ENCODE assay signal across 9 cellular contexts in genomic region chr7:100612730-100613446, GRCh38. TPM values are rescaled to one million over a fixed set of nuclear protein-coding genes. Genes with fewer than 3 reads are reported as not detected.
DNase-seq lines count a peak whose midpoint lies in the region; ATAC-seq, FAIRE-seq and TF ChIP-seq lines count a peak whose summit lies in the region.
"Had no signal": no experiment of that assay in that cellular context is flagged by ENCODE, and none has a peak within 500 bp of the region (broad histone marks: within the 10 kb centered on the region; RNA-seq: fewer than 3 reads in every experiment).

No MANE protein-coding gene starts in this region.

- peak overlapping the region; percentile 61 for H3K4me2 ChIP-seq in endothelial cell of umbilical vein (ENCODE audit: insufficient read depth, low read length)

- CTCF ChIA-PET in endothelial cell of umbilical vein (lab: Charles Lee) = interaction anchor here (0.6 to 3.6 kb wide), 23 partner anchors 9 to 240 kb away, joined by 3 to 21 read pairs (median 4); partner anchors contain the start of genes EPO, FBXO24, GNB2 and LRCH4

- no peaks in the 10 kb centered on the region for H4K20me1 ChIP-seq in endothelial cell of umbilical vein (replicated peaks; ENCODE audit: control insufficient read depth, extremely low read depth, insufficient read depth, low read length)

- no peaks in the 10 kb centered on the region for H3K79me2 ChIP-seq in endothelial cell of umbilical vein (ENCODE audit: control insufficient read depth, insufficient read depth, low read length)

- peaks cover 14% of the 10 kb centered on the region for H3K27me3 Mint-ChIP-seq in nephron progenitor cell (ENCODE audit: low read depth, poor library complexity)

- peak overlapping the region; percentile 72 for H3K4me3 ChIP-seq in SJCRH30
- H3K4me3 ChIP-seq in endothelial cell of umbilical vein (replicated peaks in 1 of 3; ENCODE audit: insufficient read depth in 1 of 3, low read depth in 1 of 3, low read length in 3 of 3) = peak overlapping the region; percentile 18 to 57 (median 56)

- peak overlapping the region; percentile 81 for H2AFZ ChIP-seq in endothelial cell of umbilical vein (ENCODE audit: low read depth, low read length)

- dilution Hi-C loops in endothelial cell of umbilical vein (cut with MboI; ENCODE audit: extremely low pct_ligation_motif_present, low sequenced_read_pairs) = no loop called here

- no peaks in the 10 kb centered on the region for H3K9me1 ChIP-seq in endothelial cell of umbilical vein (replicated peaks; ENCODE audit: control insufficient read depth, extremely low read depth, insufficient read depth, low read length)

- H3K27ac ChIP-seq in SJCRH30 (peak overlapping the region; percentile 52), endothelial cell of umbilical vein (ENCODE audit: insufficient read depth, low read depth, low read length) (no peak overlapping the region)

- H3K27ac Mint-ChIP-seq in nephron progenitor cell = no peak overlapping the region

- POLR2A ChIA-PET in endothelial cell of umbilical vein (lab: Charles Lee) = interaction anchor here (0.8 to 2.0 kb wide), 4 partner anchors 28 to 262 kb away, joined by 3 to 28 read pairs (median 6); partner anchors contain the start of genes FBXO24, LRCH4, POP7 and SRRT

- H3K9me3 ChIP-seq in SJCRH30 (replicated peaks) (no peaks in the 10 kb centered on the region), endothelial cell of umbilical vein (replicated peaks; ENCODE audit: control insufficient read depth, insufficient read depth, low read length) (no peaks in the 10 kb centered on the region)

- intact Hi-C loops in Right ventricle myocardium inferior (cut with DNase I) (loop anchor here (1.0 to 10.0 kb wide), 4 partner anchors 26 to 242 kb away; partner anchors contain the start of genes FBXO24, GIGYF1, GNB2 and LRCH4), cardiac septum (cut with DNase I) (loop anchor here (1.0 to 2.0 kb wide), 2 partner anchors 27 to 60 kb away; partner anchors contain the start of genes FBXO24, GNB2 and LRCH4), endothelial cell of umbilical vein (cut with micrococcal nuclease) (loop anchor here (1.0 to 2.0 kb wide), 5 partner anchors 9 to 74 kb away; partner anchors contain the start of genes AGFG2, FBXO24, GNB2 and LRCH4)

- H3K36me3 ChIP-seq in SJCRH30 (no peaks in the 10 kb centered on the region), endothelial cell of umbilical vein (ENCODE audit: control insufficient read depth in 2 of 2, extremely low read depth in 1 of 2, insufficient read depth in 2 of 2, low read length in 2 of 2) (no peaks in the 10 kb centered on the region)

- H3K27me3 ChIP-seq in SJCRH30 = no peaks in the 10 kb centered on the region
- no peaks in the 10 kb centered on the region for H3K27me3 ChIP-seq in endothelial cell of umbilical vein (ENCODE audit: control insufficient read depth in 2 of 2, insufficient read depth in 2 of 2, low read length in 2 of 2)

- no peak for FAIRE-seq in endothelial cell of umbilical vein (lab: Jason Lieb, UNC)

- peaks cover 24% of the 10 kb centered on the region for H3K36me3 Mint-ChIP-seq in nephron progenitor cell (ENCODE audit: low read depth)

- TSS peak; percentile 45 for BruUV-seq in endothelial cell of umbilical vein (replicated peaks; lab: Mats Ljungman, UMichigan)

- no peaks in the 10 kb centered on the region for H3K9me3 Mint-ChIP-seq in nephron progenitor cell

- H3K9ac ChIP-seq in endothelial cell of umbilical vein (replicated peaks; ENCODE audit: extremely low read depth, insufficient read depth, low read length) = peak overlapping the region; percentile 65

- H3K4me3 Mint-ChIP-seq in nephron progenitor cell = peak overlapping the region; percentile 98

- ATAC-seq in Right ventricle myocardium inferior (peak; percentile 2), GM21529 (IDR thresholded peaks at IDR 0.05; ENCODE audit: unreplicated experiment) (no peak)

- peaks cover 13% of the 10 kb centered on the region for H3K4me1 Mint-ChIP-seq in nephron progenitor cell

- no peak for TF ChIP-seq POLR2A in endothelial cell of umbilical vein (IDR thresholded peaks at IDR 0.05; ENCODE audit: low read depth, low read length)

- DNase-seq in Right ventricle myocardium inferior (ENCODE audit: missing footprints) (peak; percentile 71), cardiac septum (ENCODE audit: low spot score) (no peak), SJCRH30 (peak; percentile 47 to 49), endothelial cell of umbilical vein (ENCODE audit: low read depth, low spot score) (no peak), nephron progenitor cell (peak; percentile 38), SKM-1 treated with dmso at 0.1 percent for 144 hours (lab: John Stamatoyannopoulos, UW; ENCODE audit: unreplicated experiment) (no peak), cortex of kidney (lab: John Stamatoyannopoulos, UW) (no peak)

- TF ChIP-seq CTCF in endothelial cell of umbilical vein (IDR thresholded peaks at IDR 0.05; ENCODE audit: extremely low read depth in 1 of 2, insufficient read depth in 1 of 2, low read depth in 1 of 2, low read length in 2 of 2) (peak in 1 of 2 donors; percentile 20), nephron progenitor cell (IDR thresholded peaks at IDR 0.05) (no peak)

- H3K4me1 ChIP-seq in SJCRH30 (0 out of 2 replicates have a peak, but pooled peaks cover 3% of the 10 kb centered on the region), endothelial cell of umbilical vein (ENCODE audit: control insufficient read depth, extremely low read depth, insufficient read depth, low read length) (peaks cover 9% of the 10 kb centered on the region)

TF ChIP-seq in endothelial cell of umbilical vein, 7 proteins besides CTCF, POLR2A, EP300 and RAD21 (continues in another document):
- no peak for TF ChIP-seq FOS (IDR thresholded peaks at IDR 0.05; ENCODE audit: borderline replicate concordance, insufficient read depth, low read length)
- no peak for TF ChIP-seq MYC (IDR thresholded peaks at IDR 0.05; ENCODE audit: low read depth, low read length)

RNA-seq across cellular contexts. Expression of gene MOSPD3, which starts 0.5 kb away (rescaled TPM):
- 9.3 TPM for total RNA-seq in Right ventricle myocardium inferior
- 9.2 TPM for total RNA-seq in cardiac septum
- 13.8 and 13.9 TPM in 2 replicates for total RNA-seq in SJCRH30 (2014; rRNA removed; shearing (Covaris generic))
- 24.2 and 24.4 TPM in 2 replicates for total RNA-seq in endothelial cell of umbilical vein
- 40.7 and 53.5 TPM in 2 replicates for polyA plus RNA-seq in endothelial cell of umbilical vein
- 17.8 and 18.0 TPM in 2 replicates for polyA plus RNA-seq in endothelial cell of umbilical vein (2011; cell fraction: cytosol; rRNA removed)
- 20.5 and 24.6 TPM in 2 replicates for polyA plus RNA-seq in endothelial cell of umbilical vein (2011; cell fraction: nucleus; rRNA removed)
- 23.3 and 25.8 TPM in 2 replicates for polyA plus RNA-seq in endothelial cell of umbilical vein (2012)
- polyA minus RNA-seq in endothelial cell of umbilical vein = 14.1 and 17.7 TPM in 2 replicates
- polyA minus RNA-seq in endothelial cell of umbilical vein (2011; cell fraction: cytosol; rRNA and poly(A)+ RNA removed) = 4.1 TPM
- 2.4 and 3.6 TPM in 2 replicates for polyA minus RNA-seq in endothelial cell of umbilical vein (2011; cell fraction: nucleus; rRNA and poly(A)+ RNA removed)

RNA-seq across cellular contexts. Expression of gene PCOLCE, which starts 10.7 kb away (rescaled TPM):
- 56.0 TPM for total RNA-seq in Right ventricle myocardium inferior
- 39.5 TPM for total RNA-seq in cardiac septum
- total RNA-seq in SJCRH30 (2014; rRNA removed; shearing (Covaris generic)) = 41.2 and 43.4 TPM in 2 replicates
- 4.3 and 4.7 TPM in 2 replicates for total RNA-seq in endothelial cell of umbilical vein
- 1.2 and 2.5 TPM in 2 replicates for polyA plus RNA-seq in endothelial cell of umbilical vein
- 0.67 and 0.87 TPM in 2 replicates for polyA plus RNA-seq in endothelial cell of umbilical vein (2011; cell fraction: cytosol; rRNA removed)
- polyA plus RNA-seq in endothelial cell of umbilical vein (2011; cell fraction: nucleus; rRNA removed) = 4.4 and 6.5 TPM in 2 replicates
- 4.3 and 5.3 TPM in 2 replicates for polyA plus RNA-seq in endothelial cell of umbilical vein (2012)
- 0.28 TPM in 1 of 2 replicates, not detected in the other for polyA minus RNA-seq in endothelial cell of umbilical vein
- not detected for polyA minus RNA-seq in endothelial cell of umbilical vein (2011; cell fraction: cytosol; rRNA and poly(A)+ RNA removed)
- polyA minus RNA-seq in endothelial cell of umbilical vein (2011; cell fraction: nucleus; rRNA and poly(A)+ RNA removed) = 0.77 and 1.1 TPM in 2 replicates

RNA-seq across cellular contexts. Expression of gene FBXO24, which starts 26.8 kb away (rescaled TPM):
- total RNA-seq in Right ventricle myocardium inferior (0.41 TPM), cardiac septum (0.40 TPM), endothelial cell of umbilical vein (0.35 and 0.38 TPM in 2 replicates)
- 0.10 TPM in 1 of 2 replicates, not detected in the other for total RNA-seq in SJCRH30 (2014; rRNA removed; shearing (Covaris generic))
- 0.16 and 0.37 TPM in 2 replicates for polyA plus RNA-seq in endothelial cell of umbilical vein
- 0.23 and 0.27 TPM in 2 replicates for polyA plus RNA-seq in endothelial cell of umbilical vein (2011; cell fraction: cytosol; rRNA removed)
- 0.97 and 1.0 TPM in 2 replicates for polyA plus RNA-seq in endothelial cell of umbilical vein (2011; cell fraction: nucleus; rRNA removed)
- 0.11 and 0.30 TPM in 2 replicates for polyA plus RNA-seq in endothelial cell of umbilical vein (2012)
- polyA minus RNA-seq in endothelial cell of umbilical vein = 0.21 and 1.3 TPM in 2 replicates
- polyA minus RNA-seq in endothelial cell of umbilical vein (2011; cell fraction: cytosol; rRNA and poly(A)+ RNA removed) = not detected
- polyA minus RNA-seq in endothelial cell of umbilical vein (2011; cell fraction: nucleus; rRNA and poly(A)+ RNA removed) = 0.87 TPM in 1 of 2 replicates, not detected in the other
- total RNA-seq: glomerular endothelial cell had no signal

RNA-seq across cellular contexts. Expression of gene LRCH4, which starts 27.0 kb away (rescaled TPM):
- total RNA-seq in Right ventricle myocardium inferior (29.3 TPM), cardiac septum (25.8 TPM), endothelial cell of umbilical vein (56.1 and 61.5 TPM in 2 replicates)
- 19.8 and 33.2 TPM in 2 replicates for total RNA-seq in SJCRH30 (2014; rRNA removed; shearing (Covaris generic))
- polyA plus RNA-seq in endothelial cell of umbilical vein = 32.1 and 40.6 TPM in 2 replicates
- polyA plus RNA-seq in endothelial cell of umbilical vein (2011; cell fraction: cytosol; rRNA removed) = 11.4 and 16.9 TPM in 2 replicates
- polyA plus RNA-seq in endothelial cell of umbilical vein (2011; cell fraction: nucleus; rRNA removed) = 199 and 251 TPM in 2 replicates
- 23.4 and 23.7 TPM in 2 replicates for polyA plus RNA-seq in endothelial cell of umbilical vein (2012)
- polyA minus RNA-seq in endothelial cell of umbilical vein = 22.1 and 24.7 TPM in 2 replicates
- 21.6 TPM for polyA minus RNA-seq in endothelial cell of umbilical vein (2011; cell fraction: cytosol; rRNA and poly(A)+ RNA removed)
- 53.2 and 73.3 TPM in 2 replicates for polyA minus RNA-seq in endothelial cell of umbilical vein (2011; cell fraction: nucleus; rRNA and poly(A)+ RNA removed)

RNA-seq across cellular contexts. Expression of gene TFR2, which starts 28.5 kb away (rescaled TPM):
- total RNA-seq in Right ventricle myocardium inferior = 0.22 TPM
- total RNA-seq in cardiac septum = 0.13 TPM
- total RNA-seq in SJCRH30 (2014; rRNA removed; shearing (Covaris generic)) = not detected in 2 replicates
- 0.60 and 0.95 TPM in 2 replicates for total RNA-seq in endothelial cell of umbilical vein
- 0.32 and 0.37 TPM in 2 replicates for polyA plus RNA-seq in endothelial cell of umbilical vein
- 0.21 and 0.30 TPM in 2 replicates for polyA plus RNA-seq in endothelial cell of umbilical vein (2011; cell fraction: cytosol; rRNA removed)
- 0.53 and 0.76 TPM in 2 replicates for polyA plus RNA-seq in endothelial cell of umbilical vein (2011; cell fraction: nucleus; rRNA removed)
- polyA plus RNA-seq in endothelial cell of umbilical vein (2012) = 0.16 and 0.26 TPM in 2 replicates
- 0.39 and 2.7 TPM in 2 replicates for polyA minus RNA-seq in endothelial cell of umbilical vein
- polyA minus RNA-seq in endothelial cell of umbilical vein (2011; cell fraction: cytosol; rRNA and poly(A)+ RNA removed) = 10.9 TPM
- polyA minus RNA-seq in endothelial cell of umbilical vein (2011; cell fraction: nucleus; rRNA and poly(A)+ RNA removed) = 0.91 TPM in 1 of 2 replicates, not detected in the other

Comparison
In these comparisons a context has a peak if more than half of its experiments do, and no peak if none do; other contexts are left out.
1. DNase-seq: peak in Right ventricle myocardium inferior (single experiment), SJCRH30 (2 of 2) and nephron progenitor cell (single experiment); none in cardiac septum (single experiment), endothelial cell of umbilical vein (single experiment), SKM-1 treated with dmso at 0.1 percent for 144 hours (single experiment) and cortex of kidney (single experiment).